ENCODE assay signal across 10 cellular contexts in the genomic region with DNA sequence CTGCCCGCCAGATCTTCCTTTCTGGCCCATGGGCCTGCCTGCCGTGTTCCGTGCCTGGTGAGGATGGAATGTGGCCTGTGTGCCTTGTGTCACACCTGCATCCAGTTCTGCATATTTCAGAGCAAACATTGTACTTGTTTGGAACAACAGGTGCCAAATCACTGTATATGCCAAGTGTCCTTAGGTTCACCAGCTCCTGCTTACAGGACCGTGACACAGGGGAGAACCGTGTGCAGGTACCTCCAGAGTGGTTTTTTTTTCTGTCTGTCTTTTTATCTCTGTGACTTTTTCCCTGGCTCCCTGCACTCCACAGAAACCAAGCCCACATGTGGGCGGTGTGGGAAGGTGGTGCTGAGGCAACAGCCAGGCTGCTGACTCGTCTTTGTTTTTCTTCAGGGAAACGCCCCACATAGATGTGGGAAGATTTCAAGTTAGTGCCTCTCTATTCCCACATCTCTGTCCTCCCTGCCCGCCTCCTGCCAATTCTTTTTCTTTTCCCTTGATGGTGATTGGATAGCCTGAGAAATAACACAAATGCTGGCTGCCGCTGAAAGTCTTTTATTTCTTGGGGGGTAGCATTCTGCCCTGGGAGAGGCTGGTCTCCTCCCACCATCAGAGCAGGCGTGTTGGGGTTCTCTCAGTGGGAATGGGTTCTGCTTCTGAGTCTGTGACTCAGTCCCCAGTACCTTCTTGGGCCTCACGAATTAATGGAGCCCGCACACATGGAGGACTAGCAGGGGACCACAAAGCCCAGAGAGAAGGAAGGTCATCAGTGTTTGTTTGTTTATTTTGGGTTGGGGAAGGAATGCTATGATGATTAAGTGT. TPM values are rescaled to one million over a fixed set of nuclear protein-coding genes. Genes with fewer than 3 reads are reported as not detected.
DNase-seq lines count a peak whose midpoint lies in the region; ATAC-seq, FAIRE-seq and TF ChIP-seq lines count a peak whose summit lies in the region.
"Had no signal": no experiment of that assay in that cellular context is flagged by ENCODE, and none has a peak within 500 bp of the region (broad histone marks: within the 10 kb centered on the region; RNA-seq: fewer than 3 reads in every experiment).

No MANE protein-coding gene starts in this region.

- H3K36me3 Mint-ChIP-seq in activated CD4-positive, alpha-beta T cell treated with anti-CD3 and anti-CD28 coated beads for 36 hours (ENCODE audit: low read depth), result no peaks in the 10 kb centered on the region
- no peaks in the 10 kb centered on the region for H3K36me3 Mint-ChIP-seq in stimulated activated naive CD8-positive, alpha-beta T cell treated with anti-CD3 and anti-CD28 coated beads, Interleukin-15, Interleukin-2, amounts not matched to agents 100 ng/mL and 50 ng/mL, for 24 hours (ENCODE audit: low read depth)

- H3K4me3 ChIP-seq in K562 (no peak overlapping the region), MM.1S (ENCODE audit: low read length) (no peak overlapping the region)
- H3K4me3 ChIP-seq: tibial artery had no signal

- no peak overlapping the region for H3K4me2 ChIP-seq in K562 (ENCODE audit: insufficient read depth, low read length)
- H3K4me2 ChIP-seq in MM.1S (ENCODE audit: low read depth, low read length), result no peak overlapping the region

- no peak overlapping the region for H3K27ac ChIP-seq in K562 (ENCODE audit: extremely low read depth, low read depth, low read length)
- H3K27ac ChIP-seq in MM.1S (ENCODE audit: low read length), result no peak overlapping the region

- no peaks in the 10 kb centered on the region for H3K9me2 ChIP-seq in MM.1S (replicated peaks; ENCODE audit: insufficient read depth, low read length)

- ATAC-seq in activated CD4-positive, alpha-beta T cell treated with anti-CD3 and anti-CD28 coated beads for 36 hours, result no peak
- peak; percentile 62 for ATAC-seq in K562

- peaks cover 0 to 21% of the 10 kb centered on the region in 2 experiments; a peak in 4 of 5 replicates for H3K4me1 ChIP-seq in K562 (replicated peaks in 1 of 2; ENCODE audit: control insufficient read depth in 2 of 2, insufficient read depth in 2 of 2, low read length in 2 of 2)
- H3K4me1 ChIP-seq in MM.1S (ENCODE audit: low read length), result peaks cover 3% of the 10 kb centered on the region; the same call in 1 of the 2 replicates

- H3K9me1 ChIP-seq in K562 (ENCODE audit: control insufficient read depth, insufficient read depth, low read length), result no peaks in the 10 kb centered on the region

- H3K27me3 ChIP-seq in K562 (ENCODE audit: control insufficient read depth in 2 of 2, insufficient read depth in 2 of 2, low read length in 2 of 2) (no peaks in the 10 kb centered on the region), MM.1S (replicated peaks; ENCODE audit: insufficient read depth, low read length) (no peaks in the 10 kb centered on the region)
- H3K27me3 ChIP-seq: tibial artery had no signal

- H2AFZ ChIP-seq in K562 (ENCODE audit: low read depth, low read length), result no peak overlapping the region
- no peak overlapping the region for H2AFZ ChIP-seq in MM.1S (ENCODE audit: low read length)

- peaks cover 42% of the 10 kb centered on the region for H3K4me1 Mint-ChIP-seq in activated CD4-positive, alpha-beta T cell treated with anti-CD3 and anti-CD28 coated beads for 36 hours
- H3K4me1 Mint-ChIP-seq in stimulated activated naive CD8-positive, alpha-beta T cell treated with anti-CD3 and anti-CD28 coated beads, Interleukin-15, Interleukin-2, amounts not matched to agents 100 ng/mL and 50 ng/mL, for 24 hours (ENCODE audit: low read depth), result peaks cover 47% of the 10 kb centered on the region

- H3K79me2 ChIP-seq in K562 (ENCODE audit: control insufficient read depth, insufficient read depth, low read length) (no peaks in the 10 kb centered on the region), MM.1S (ENCODE audit: low read length) (no peaks in the 10 kb centered on the region)

- H3K36me3 ChIP-seq in K562 (ENCODE audit: control insufficient read depth, insufficient read depth, low read length), result peaks cover 7% of the 10 kb centered on the region; the same call in 2 of the 3 replicates
- H3K36me3 ChIP-seq in MM.1S (replicated peaks; ENCODE audit: insufficient read depth, low read length), result no peaks in the 10 kb centered on the region
- H3K36me3 ChIP-seq: tibial artery had no signal

- no peak overlapping the region for H3K4me3 Mint-ChIP-seq in activated CD4-positive, alpha-beta T cell treated with anti-CD3 and anti-CD28 coated beads for 36 hours
- no peak overlapping the region for H3K4me3 Mint-ChIP-seq in stimulated activated naive CD8-positive, alpha-beta T cell treated with anti-CD3 and anti-CD28 coated beads, Interleukin-15, Interleukin-2, amounts not matched to agents 100 ng/mL and 50 ng/mL, for 24 hours

- intact Hi-C loops in activated CD4-positive, alpha-beta T cell treated with anti-CD3 and anti-CD28 coated beads for 36 hours (cut with DNase I, micrococcal nuclease), result no loop called here
- intact Hi-C loops in K562 (cut with micrococcal nuclease), result no loop called here

- H3K9me3 Mint-ChIP-seq in activated CD4-positive, alpha-beta T cell treated with anti-CD3 and anti-CD28 coated beads for 36 hours (ENCODE audit: low read depth), result no peaks in the 10 kb centered on the region
- no peaks in the 10 kb centered on the region for H3K9me3 Mint-ChIP-seq in stimulated activated naive CD8-positive, alpha-beta T cell treated with anti-CD3 and anti-CD28 coated beads, Interleukin-15, Interleukin-2, amounts not matched to agents 100 ng/mL and 50 ng/mL, for 24 hours

- H3K27me3 Mint-ChIP-seq in activated CD4-positive, alpha-beta T cell treated with anti-CD3 and anti-CD28 coated beads for 36 hours, result no peaks in the 10 kb centered on the region
- H3K27me3 Mint-ChIP-seq in stimulated activated naive CD8-positive, alpha-beta T cell treated with anti-CD3 and anti-CD28 coated beads, Interleukin-15, Interleukin-2, amounts not matched to agents 100 ng/mL and 50 ng/mL, for 24 hours, result peaks cover 4% of the 10 kb centered on the region

- H3K9ac ChIP-seq in K562 (ENCODE audit: insufficient read depth in 1 of 2, low read depth in 2 of 2, low read length in 2 of 2) (0 out of 4 replicates have a peak overlapping the region, but pooled peaks of 1 of the 2 experiments have one; percentile 2), MM.1S (ENCODE audit: low read length) (no peak overlapping the region)

- POLR2A ChIA-PET in activated CD4-positive, alpha-beta T cell treated with anti-CD3 and anti-CD28 coated beads for 36 hours (lab: Charles Lee), result no interaction called here
- POLR2A ChIA-PET in K562 (lab: Yijun Ruan, JAX), result interaction anchor here (0.6 to 1.6 kb wide), 6 partner anchors 8 to 331 kb away, joined by 3 to 8 read pairs (median 3); no protein-coding TSS in a partner anchor

- H3F3A ChIP-seq in MM.1S (ENCODE audit: insufficient read depth, low read length), result no peaks in the 10 kb centered on the region

- no peak for TF ChIP-seq POLR2A in K562 (conservative IDR thresholded peaks at IDR 0.05)

- CTCF ChIA-PET in activated CD4-positive, alpha-beta T cell treated with anti-CD3 and anti-CD28 coated beads for 36 hours (lab: Charles Lee), result interaction anchor here (0.6 to 3.0 kb wide), 8 partner anchors 9 to 310 kb away, joined by 3 to 35 read pairs (median 4); no protein-coding TSS in a partner anchor
- CTCF ChIA-PET in K562 (lab: Yijun Ruan, JAX; ENCODE audit: low intra/inter-chr PET ratio), result no interaction called here

- peak; percentile 31 for DNase-seq in activated CD4-positive, alpha-beta T cell treated with anti-CD3 and anti-CD28 coated beads for 36 hours
- no peak for DNase-seq in activated CD4-positive, alpha-beta T cell treated with anti-CD3 and anti-CD28 coated beads for 4 hours
- DNase-seq in K562 (ENCODE audit: extremely low read depth in 1 of 4, low spot score in 3 of 4), result peak in 2 of 4 experiments; percentile 33 to 41
- DNase-seq in kidney tubule cell (ENCODE audit: low spot score), result peak; percentile 27
- DNase-seq in stimulated activated CD4-positive, alpha-beta T cell treated with anti-CD3 and anti-CD28 coated beads, Interleukin-4, amount 100 ng/mL, for 1 hour, result no peak
- no peak for DNase-seq in MM.1S
- no peak for DNase-seq in cerebellum (ENCODE audit: low spot score)
- DNase-seq: central memory CD4-positive, alpha-beta T cell had no signal

- no peaks in the 10 kb centered on the region; the same call in 1 of the 2 replicates for H3K9me3 ChIP-seq in K562 (replicated peaks; ENCODE audit: control insufficient read depth, insufficient read depth, low read depth, low read length)
- no peaks in the 10 kb centered on the region for H3K9me3 ChIP-seq in MM.1S (replicated peaks; ENCODE audit: insufficient read depth, low read length)
- H3K9me3 ChIP-seq: tibial artery had no signal

- BruUV-seq in K562 (replicated peaks; lab: Mats Ljungman, UMichigan), result no TSS peak

- TF ChIP-seq CTCF in K562 (IDR thresholded peaks at IDR 0.05 in 2 of 3, conservative IDR thresholded peaks at IDR 0.05 in 1 of 3; ENCODE audit: insufficient read depth in 2 of 3, low read depth in 1 of 3, low read length in 3 of 3), result no peak
- no peak for TF ChIP-seq CTCF in MM.1S (IDR thresholded peaks at IDR 0.05; ENCODE audit: low read length)

- in situ Hi-C loops in K562 (cut with MboI), result no loop called here

- H4K20me1 ChIP-seq in K562 (replicated peaks; ENCODE audit: control insufficient read depth, insufficient read depth, low read length), result no peaks in the 10 kb centered on the region
- no peaks in the 10 kb centered on the region for H4K20me1 ChIP-seq in MM.1S (ENCODE audit: insufficient read depth, low read length)

- TF ChIP-seq EP300 in K562 (IDR thresholded peaks at IDR 0.05; ENCODE audit: low read length), result no peak

- 54% methylated on average over 13 of the region's 13 CpGs for WGBS in K562 (ENCODE audit: insufficient coverage, low coverage, missing lambda C conversion rate)

- H3K27ac Mint-ChIP-seq in activated CD4-positive, alpha-beta T cell treated with anti-CD3 and anti-CD28 coated beads for 36 hours, result peak overlapping the region; percentile 32
- peak overlapping the region; percentile 7 for H3K27ac Mint-ChIP-seq in stimulated activated naive CD8-positive, alpha-beta T cell treated with anti-CD3 and anti-CD28 coated beads, Interleukin-15, Interleukin-2, amounts not matched to agents 100 ng/mL and 50 ng/mL, for 24 hours

- FAIRE-seq in K562 (lab: Jason Lieb, UNC), result peak; percentile 11

- no peak for TF ChIP-seq RAD21 in K562 (CRISPR knock-in tag; conservative IDR thresholded peaks at IDR 0.05 in 1 of 2, IDR thresholded peaks at IDR 0.05 in 1 of 2)

RNA-seq across cellular contexts. Expression of a gene that starts 21.3 kb away (rescaled TPM):
- total RNA-seq in activated CD4-positive, alpha-beta T cell treated with anti-CD3 and anti-CD28 coated beads for 36 hours, result under 1 TPM; 0.27 to 0.53 TPM
- 15.0 and 18.7 TPM in 2 replicates for total RNA-seq in K562 (2011; cell fraction: chromatin; rRNA removed; ENCODE audit: low replicate concordance)
- total RNA-seq in K562 (2011; cell fraction: nucleolus; rRNA removed), result 7.2 and 9.7 TPM in 2 replicates
- 10.6 and 15.3 TPM in 2 replicates for total RNA-seq in K562 (2011; cell fraction: nucleoplasm; rRNA removed)
- total RNA-seq in K562 (2014; rRNA removed), result 4.2 and 4.5 TPM in 2 replicates
- total RNA-seq in K562 (2014; rRNA removed; fragmentation: Illumina TruSeq; extraction: Trizol), result 5.1 and 5.4 TPM in 2 replicates
- 3.2 and 3.4 TPM in 2 replicates for total RNA-seq in K562 (2015; rRNA removed; fragmentation: Illumina TruSeq; extraction: Trizol)
- 4.6 and 5.5 TPM in 2 replicates for total RNA-seq in K562 (2021)
- 6.1 and 6.5 TPM in 2 replicates for polyA plus RNA-seq in K562 (2011; rRNA removed)
- polyA plus RNA-seq in K562 (2011; cell fraction: cytosol; rRNA removed), result 1.2 and 3.5 TPM in 2 replicates
- 18.4 and 19.2 TPM in 2 replicates for polyA plus RNA-seq in K562 (2011; cell fraction: nucleus; rRNA removed)
- polyA plus RNA-seq in K562 (2012), result 2.1 and 7.1 TPM in 2 replicates
- polyA plus RNA-seq in K562 (2014; fragmentation: Illumina TruSeq; extraction: Trizol), result 4.4 and 5.0 TPM in 2 replicates
- 1 to 10 TPM; 1.7 to 1.9 TPM for polyA plus RNA-seq in K562 (2014; fragmentation: Nextera tagmentation; extraction: Ambion mirVana)
- polyA plus RNA-seq in K562 (2014; rRNA removed), result 4.7 and 5.8 TPM in 2 replicates
- polyA minus RNA-seq in K562 (2011; rRNA and poly(A)+ RNA removed), result 9.8 and 10.6 TPM in 2 replicates
- polyA minus RNA-seq in K562 (2011; cell fraction: cytosol; rRNA and poly(A)+ RNA removed), result 2.2 and 2.6 TPM in 2 replicates
- 9.3 and 13.6 TPM in 2 replicates for polyA minus RNA-seq in K562 (2011; cell fraction: nucleus; rRNA and poly(A)+ RNA removed)
- total RNA-seq in cerebellum, result 17.2 TPM

Comparison
In these comparisons a context has a peak if more than half of its experiments do, and no peak if none do; other contexts are left out.
1. DNase-seq: peak in activated CD4-positive, alpha-beta T cell treated with anti-CD3 and anti-CD28 coated beads for 36 hours (single experiment) and kidney tubule cell (single experiment); none in activated CD4-positive, alpha-beta T cell treated with anti-CD3 and anti-CD28 coated beads for 4 hours (0 of 2), stimulated activated CD4-positive, alpha-beta T cell treated with anti-CD3 and anti-CD28 coated beads, Interleukin-4, amount 100 ng/mL, for 1 hour (single experiment), MM.1S (single experiment) and cerebellum (single experiment).